ENCODE assay signal across 16 cellular contexts in the genomic region with DNA sequence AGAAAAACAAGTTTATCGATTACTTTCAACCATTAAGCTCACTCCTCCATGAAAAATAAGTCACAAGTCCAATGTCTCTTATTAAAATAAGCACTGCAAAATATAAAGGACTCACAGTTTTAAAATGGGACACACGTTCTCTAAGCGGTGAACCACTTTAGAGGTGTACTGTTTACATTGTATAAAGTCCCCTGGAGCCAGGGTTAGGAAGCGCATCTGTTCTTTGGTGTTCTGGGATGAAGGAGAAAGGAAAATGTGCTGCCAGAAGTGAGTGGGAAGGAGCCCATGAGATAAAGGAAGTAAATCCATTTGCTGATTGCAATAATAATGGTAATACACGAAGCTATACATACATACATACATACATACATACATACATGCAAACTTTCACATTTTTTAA. TPM values are rescaled to one million over a fixed set of nuclear protein-coding genes. Genes with fewer than 3 reads are reported as not detected.
DNase-seq lines count a peak whose midpoint lies in the region; ATAC-seq, FAIRE-seq and TF ChIP-seq lines count a peak whose summit lies in the region.
"Not testable (repeated sequence)": the region's sequence is repeated elsewhere in the genome, so short reads cannot be mapped to it uniquely, and the experiment has no call there.
"Had no signal": no experiment of that assay in that cellular context is flagged by ENCODE, and none has a peak within 500 bp of the region (broad histone marks: within the 10 kb centered on the region; RNA-seq: fewer than 3 reads in every experiment).

No MANE protein-coding gene starts in this region.

- not testable (repeated sequence) for H3K9ac ChIP-seq in HCT116 (ENCODE audit: low read length); OCI-LY3 (ENCODE audit: low read length)

- not testable (repeated sequence) for H3K4me3 Mint-ChIP-seq in endothelial cell (ENCODE audit: unreplicated experiment)

- TF ChIP-seq CTCF in A549 (IDR thresholded peaks at IDR 0.05); HCT116 (IDR thresholded peaks at IDR 0.05 in 2 of 3, conservative IDR thresholded peaks at IDR 0.05 in 1 of 3; ENCODE audit: borderline replicate concordance in 1 of 3, insufficient read depth in 1 of 3, low read depth in 2 of 3, low read length in 2 of 3); OCI-LY3 (IDR thresholded peaks at IDR 0.05; ENCODE audit: low read depth, low read length); endothelial cell (IDR thresholded peaks at IDR 0.05; ENCODE audit: unreplicated experiment): not testable (repeated sequence)

- CTCF ChIA-PET in A549 (lab: Yijun Ruan, JAX); HCT116 (lab: Charles Lee): not testable (repeated sequence)

- POLR2A ChIA-PET in A549 (lab: Yijun Ruan, JAX); HCT116 (lab: Charles Lee): not testable (repeated sequence)

- not testable (repeated sequence) for TF ChIP-seq POLR2A in A549 (IDR thresholded peaks at IDR 0.05; ENCODE audit: low read length); HCT116 (IDR thresholded peaks at IDR 0.05; ENCODE audit: borderline replicate concordance, extremely low read depth, insufficient read depth, insufficient read length)

- not testable (repeated sequence) for BruUV-seq in HCT116 (replicated peaks; lab: Mats Ljungman, UMichigan)

- not testable (repeated sequence) for H3K27ac ChIP-seq in A549; HCT116 (ENCODE audit: low read depth, low read length); OCI-LY3 (ENCODE audit: low read length)

- not testable (repeated sequence) for H3K9me3 Mint-ChIP-seq in endothelial cell (ENCODE audit: unreplicated experiment)

- not testable (repeated sequence) for TF ChIP-seq RAD21 in A549 (conservative IDR thresholded peaks at IDR 0.05 in 1 of 2, IDR thresholded peaks at IDR 0.05 in 1 of 2); HCT116 (IDR thresholded peaks at IDR 0.05; ENCODE audit: low read depth)

- not testable (repeated sequence) for H3K36me3 Mint-ChIP-seq in endothelial cell (ENCODE audit: low read depth, unreplicated experiment)

- not testable (repeated sequence) for H2AFZ ChIP-seq in HCT116 (ENCODE audit: low read depth, low read length, poor library complexity, severe bottlenecking); OCI-LY3 (ENCODE audit: low read depth, low read length)

- not testable (repeated sequence) for H3K9me2 ChIP-seq in HCT116 (ENCODE audit: insufficient read depth)

- FAIRE-seq in A549 (lab: Jason Lieb, UNC) = not testable (repeated sequence)

- DNase-seq in A549 (ENCODE audit: low read depth in 1 of 2, low spot score in 1 of 2); HCT116 (ENCODE audit: low read depth, low spot score); endothelial cell (ENCODE audit: low spot score): not testable (repeated sequence)
- peak; percentile 22 for DNase-seq in superior temporal gyrus (ENCODE audit: extremely low spot score)

- H3K9me3 ChIP-seq in A549; HCT116 (ENCODE audit: control insufficient read depth in 1 of 2, insufficient read depth in 1 of 2, low read depth in 1 of 2, low read length in 2 of 2); OCI-LY3 (ENCODE audit: insufficient read depth, low read length): not testable (repeated sequence)

- H3K27me3 ChIP-seq in HCT116 (ENCODE audit: insufficient read depth, low read length); OCI-LY3 (ENCODE audit: low read depth, low read length): not testable (repeated sequence)

- RAD21 ChIA-PET in HCT116 (lab: Charles Lee; ENCODE audit: low non-redundant PET in 1 of 2, low total read pairs in 2 of 2, uncharacterized antibody in 2 of 2, unreplicated experiment in 2 of 2) = not testable (repeated sequence)

- H3K4me2 ChIP-seq in A549; HCT116 (ENCODE audit: low read length): not testable (repeated sequence)
- H3K4me2 ChIP-seq in OCI-LY3 (ENCODE audit: low read length) = peak overlapping the region; percentile 81; the same call in 1 of the 2 replicates

- H3K36me3 ChIP-seq in HCT116 (ENCODE audit: control insufficient read depth in 1 of 2, insufficient read depth in 2 of 2, low read length in 2 of 2); OCI-LY3 (replicated peaks; ENCODE audit: low read depth, low read length): not testable (repeated sequence)

- peak overlapping the region; percentile 53 for H3K27ac Mint-ChIP-seq in endothelial cell (ENCODE audit: unreplicated experiment)

- not testable (repeated sequence) for H3K79me2 ChIP-seq in HCT116 (ENCODE audit: insufficient read depth, low read length); OCI-LY3 (ENCODE audit: low read length)

- not testable (repeated sequence) for H3K4me1 Mint-ChIP-seq in endothelial cell (ENCODE audit: unreplicated experiment)

- 58% methylated on average over 5 of the region's 5 CpGs for WGBS in A549 (ENCODE audit: missing lambda C conversion rate)

- not testable (repeated sequence) for H3K4me1 ChIP-seq in A549; HCT116 (ENCODE audit: control insufficient read depth in 1 of 2, insufficient read depth in 2 of 2, low read length in 2 of 2); OCI-LY3 (ENCODE audit: low read length)

- TF ChIP-seq EP300 in A549 (IDR thresholded peaks at IDR 0.05) = not testable (repeated sequence)

- peak; percentile 56 to 69; a peak in 5 of 6 replicates for ATAC-seq in A549
- peak; percentile 56 for ATAC-seq in HCT116
- ATAC-seq in SK-N-SH treated with all-trans-retinoic acid at 6 μM for 48 hours = peak; percentile 53

- H3K4me3 ChIP-seq in A549; HCT116 (replicated peaks in 1 of 2; ENCODE audit: low read depth in 1 of 2, low read length in 2 of 2); OCI-LY3 (ENCODE audit: low read length): not testable (repeated sequence)

- not testable (repeated sequence) for H4K20me1 ChIP-seq in HCT116 (ENCODE audit: insufficient read depth); OCI-LY3 (ENCODE audit: insufficient read depth, low read length)

- intact Hi-C loops in HCT116 (cut with micrococcal nuclease) = not testable (repeated sequence)

- H3K27me3 Mint-ChIP-seq in endothelial cell (ENCODE audit: unreplicated experiment) = not testable (repeated sequence)

RNA-seq across cellular contexts. Expression of a gene that starts 40.6 kb away (rescaled TPM):
- polyA plus RNA-seq in A549 (2011; rRNA removed) (0.08 TPM in 1 of 2 replicates, not detected in the other), A549 (2017; fragmentation: RNase III; extraction: RNeasy Plus Mini Kit Qiagen cat#74134 plus additional on column Dnase treatment) (not detected in 3 replicates)
- 0.03 and 0.06 TPM in 2 replicates for polyA plus RNA-seq in A549 (2012; cell fraction: cytosol; rRNA removed)
- 0.30 and 0.38 TPM in 2 replicates for polyA plus RNA-seq in A549 (2012; cell fraction: nucleus; rRNA removed)
- polyA minus RNA-seq in A549 (2011; rRNA and poly(A)+ RNA removed) = not detected in 2 replicates
- total RNA-seq in HCT116 (2021; ENCODE audit: unreplicated experiment) (0.54 TPM), endothelial cell (ENCODE audit: unreplicated experiment) (not detected)
- 0.10 and 0.16 TPM in 2 replicates for polyA plus RNA-seq in HCT116 (2012)
- total RNA-seq: A172; A673; CD4-positive, alpha-beta memory T cell; CD4-positive, CD25-positive, alpha-beta regulatory T cell; CD8-positive, alpha-beta memory T cell; Daoy; G401; GM12878 had no signal
- polyA plus RNA-seq: AG04450; CD14-positive monocyte; CD4-positive, alpha-beta memory T cell; CD4-positive, CD25-positive, alpha-beta regulatory T cell; CD8-positive, alpha-beta memory T cell had no signal
